13 cellular contexts compared by ENCODE assay signal in the genomic region with DNA sequence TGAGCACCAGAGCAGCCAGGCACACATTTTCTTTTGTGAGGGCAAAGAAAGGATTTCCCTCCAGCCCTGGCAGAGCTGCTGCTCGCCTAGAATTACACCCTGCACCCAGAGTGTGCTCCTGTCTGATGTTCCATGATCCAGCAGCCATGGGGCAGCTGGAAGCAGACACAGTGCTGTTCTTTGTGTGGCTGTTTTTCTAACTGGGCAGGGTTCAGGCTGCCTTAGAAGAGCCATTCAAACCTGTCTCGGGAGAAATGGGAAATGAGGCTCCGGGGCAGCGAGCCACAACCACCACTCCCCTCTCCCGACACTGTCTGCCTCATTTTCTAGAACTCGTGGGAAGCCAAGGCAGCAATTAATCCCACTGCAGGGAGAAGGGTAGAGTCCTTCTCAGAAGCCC. TPM values are rescaled to one million over a fixed set of nuclear protein-coding genes. Genes with fewer than 3 reads are reported as not detected.
A peak's percentile ranks its signal among the peaks of the same experiment; 100 is the strongest.
DNase-seq lines count a peak whose midpoint lies in the region; ATAC-seq, FAIRE-seq and TF ChIP-seq lines count a peak whose summit lies in the region.
"Had no signal": no experiment of that assay in that cellular context is flagged by ENCODE, and none has a peak within 500 bp of the region (broad histone marks: within the 10 kb centered on the region; RNA-seq: fewer than 3 reads in every experiment).

No MANE protein-coding gene starts in this region.

- no peaks in the 10 kb centered on the region for H3K9me3 ChIP-seq in neural progenitor cell (ENCODE audit: low read depth)

- H3K4me1 ChIP-seq in neural progenitor cell = peaks cover 12% of the 10 kb centered on the region

- no peaks in the 10 kb centered on the region for H3K27me3 Mint-ChIP-seq in stimulated activated naive CD8-positive, alpha-beta T cell treated with anti-CD3 and anti-CD28 coated beads, Interleukin-15, Interleukin-2, amounts not matched to agents 100 ng/mL and 50 ng/mL, for 24 hours
- no peaks in the 10 kb centered on the region for H3K27me3 Mint-ChIP-seq in neural progenitor cell (ENCODE audit: insufficient read depth, low read depth)
- no peaks in the 10 kb centered on the region for H3K27me3 Mint-ChIP-seq in stimulated activated naive CD8-positive, alpha-beta T cell treated with anti-CD3 and anti-CD28 coated beads, Interleukin-15, amount 100 ng/mL, for 72 hours

- H3F3A ChIP-seq in neural progenitor cell (ENCODE audit: low read depth) = no peaks in the 10 kb centered on the region

- TF ChIP-seq CTCF in neural progenitor cell (IDR thresholded peaks at IDR 0.05) = no peak

- peaks cover 54% of the 10 kb centered on the region for H3K36me3 Mint-ChIP-seq in stimulated activated naive CD8-positive, alpha-beta T cell treated with anti-CD3 and anti-CD28 coated beads, Interleukin-15, Interleukin-2, amounts not matched to agents 100 ng/mL and 50 ng/mL, for 24 hours (ENCODE audit: low read depth)
- H3K36me3 Mint-ChIP-seq in neural progenitor cell = peaks cover 19% of the 10 kb centered on the region

- H4K20me1 ChIP-seq in neural progenitor cell (ENCODE audit: low read depth) = no peaks in the 10 kb centered on the region

- H3K4me2 ChIP-seq in neural progenitor cell = no peak overlapping the region

- no peaks in the 10 kb centered on the region for H3K27me3 ChIP-seq in neural progenitor cell

- no peaks in the 10 kb centered on the region for H3K9me3 Mint-ChIP-seq in stimulated activated naive CD8-positive, alpha-beta T cell treated with anti-CD3 and anti-CD28 coated beads, Interleukin-15, Interleukin-2, amounts not matched to agents 100 ng/mL and 50 ng/mL, for 24 hours
- peaks cover 15% of the 10 kb centered on the region for H3K9me3 Mint-ChIP-seq in neural progenitor cell
- peaks cover 0 to 8% of the 10 kb centered on the region in 2 donors for H3K9me3 Mint-ChIP-seq in stimulated activated naive CD8-positive, alpha-beta T cell treated with anti-CD3 and anti-CD28 coated beads, Interleukin-15, amount 100 ng/mL, for 72 hours

- no peak overlapping the region for H3K4me3 ChIP-seq in neural progenitor cell
- H3K4me3 ChIP-seq: SK-N-MC had no signal

- H3K79me2 ChIP-seq in neural progenitor cell (ENCODE audit: low read depth) = peaks cover 37% of the 10 kb centered on the region

- H3K36me3 ChIP-seq in neural progenitor cell = no peaks in the 10 kb centered on the region

- no peak for FAIRE-seq in frontal cortex (lab: Jason Lieb, UNC)
- FAIRE-seq: endothelial cell of umbilical vein, GM12891 had no signal

- H3K9ac ChIP-seq in neural progenitor cell = no peak overlapping the region

- CTCF ChIA-PET in HEK293T (lab: Yijun Ruan, JAX) = no interaction called here

- H3K4me3 Mint-ChIP-seq in stimulated activated naive CD8-positive, alpha-beta T cell treated with anti-CD3 and anti-CD28 coated beads, Interleukin-15, Interleukin-2, amounts not matched to agents 100 ng/mL and 50 ng/mL, for 24 hours = no peak overlapping the region
- H3K4me3 Mint-ChIP-seq in neural progenitor cell = no peak overlapping the region
- no peak overlapping the region for H3K4me3 Mint-ChIP-seq in stimulated activated naive CD8-positive, alpha-beta T cell treated with anti-CD3 and anti-CD28 coated beads, Interleukin-15, amount 100 ng/mL, for 72 hours

- no peak overlapping the region for H2AFZ ChIP-seq in neural progenitor cell (replicated peaks)

- no peak for ATAC-seq in stimulated activated naive CD8-positive, alpha-beta T cell treated with anti-CD3 and anti-CD28 coated beads, Interleukin-15, Interleukin-2, amounts not matched to agents 100 U/mL and 50 U/mL, for 24 hours
- no peak for ATAC-seq in stimulated activated naive CD8-positive, alpha-beta T cell treated with anti-CD3 and anti-CD28 coated beads, Interleukin-15, amount 100 ng/mL, for 72 hours

- H3K27ac ChIP-seq in neural progenitor cell = peak overlapping the region; percentile 20
- H3K27ac ChIP-seq: SK-N-MC had no signal

- peak overlapping the region; percentile 28 for H3K27ac Mint-ChIP-seq in stimulated activated naive CD8-positive, alpha-beta T cell treated with anti-CD3 and anti-CD28 coated beads, Interleukin-15, Interleukin-2, amounts not matched to agents 100 ng/mL and 50 ng/mL, for 24 hours
- H3K27ac Mint-ChIP-seq in neural progenitor cell = no peak overlapping the region
- peak overlapping the region in 1 of 2 donors; percentile 19 for H3K27ac Mint-ChIP-seq in stimulated activated naive CD8-positive, alpha-beta T cell treated with anti-CD3 and anti-CD28 coated beads, Interleukin-15, amount 100 ng/mL, for 72 hours

- no peak for DNase-seq in stimulated activated naive CD8-positive, alpha-beta T cell treated with anti-CD3 and anti-CD28 coated beads, Interleukin-15, Interleukin-2, amounts not matched to agents 100 U/mL and 50 U/mL, for 24 hours
- DNase-seq in frontal cortex (ENCODE audit: low spot score in 2 of 2) = peak; percentile 36 to 41
- no peak for DNase-seq in neural progenitor cell (ENCODE audit: low spot score)
- DNase-seq in 8988T = no peak
- DNase-seq in NCI-H2029 (lab: John Stamatoyannopoulos, UW) = no peak
- no peak for DNase-seq in HEK293T (ENCODE audit: extremely low spot score)
- no peak for DNase-seq in stimulated activated naive CD8-positive, alpha-beta T cell treated with anti-CD3 and anti-CD28 coated beads, Interleukin-15, amount 100 ng/mL, for 72 hours
- DNase-seq: activated T-cell treated with anti-CD3 and anti-CD28 coated beads, Interleukin-2, amount 50 U/mL, for 48 hours; NCI-H1930 had no signal

- POLR2A ChIA-PET in HEK293T (lab: Yijun Ruan, JAX) = no interaction called here

- peaks cover 66% of the 10 kb centered on the region for H3K4me1 Mint-ChIP-seq in stimulated activated naive CD8-positive, alpha-beta T cell treated with anti-CD3 and anti-CD28 coated beads, Interleukin-15, Interleukin-2, amounts not matched to agents 100 ng/mL and 50 ng/mL, for 24 hours (ENCODE audit: low read depth)
- H3K4me1 Mint-ChIP-seq in neural progenitor cell = peaks cover 14% of the 10 kb centered on the region
- H3K4me1 Mint-ChIP-seq in stimulated activated naive CD8-positive, alpha-beta T cell treated with anti-CD3 and anti-CD28 coated beads, Interleukin-15, amount 100 ng/mL, for 72 hours = peaks cover 81% of the 10 kb centered on the region

TF ChIP-seq in HEK293T, 16 proteins besides CTCF, POLR2A, EP300 and RAD21:
- TF ChIP-seq BHLHE40 (IDR thresholded peaks at IDR 0.05; ENCODE audit: borderline replicate concordance) = no peak
- no peak for TF ChIP-seq HDGF (IDR thresholded peaks at IDR 0.05; ENCODE audit: borderline replicate concordance)
- no peak for TF ChIP-seq ZNF384 (IDR thresholded peaks at IDR 0.05)
- TF ChIP-seq ELF4 (IDR thresholded peaks at IDR 0.05) = no peak
- TF ChIP-seq SP1 (IDR thresholded peaks at IDR 0.05) = no peak
- no peak for TF ChIP-seq ARNT (IDR thresholded peaks at IDR 0.05)
- TF ChIP-seq SUZ12 (IDR thresholded peaks at IDR 0.05) = no peak
- TF ChIP-seq NFRKB (IDR thresholded peaks at IDR 0.05) = no peak
- TF ChIP-seq LEF1 (IDR thresholded peaks at IDR 0.05; ENCODE audit: borderline replicate concordance) = no peak
- no peak for TF ChIP-seq FOXK2 (IDR thresholded peaks at IDR 0.05)
- no peak for TF ChIP-seq L3MBTL2 (conservative IDR thresholded peaks at IDR 0.05)
- no peak for TF ChIP-seq FOXM1 (IDR thresholded peaks at IDR 0.05; ENCODE audit: borderline replicate concordance)
- no peak for TF ChIP-seq CTBP1 (IDR thresholded peaks at IDR 0.05; ENCODE audit: borderline replicate concordance)
- no peak for TF ChIP-seq FOXA1 (IDR thresholded peaks at IDR 0.05)
- TF ChIP-seq TARDBP (IDR thresholded peaks at IDR 0.05) = no peak
- TF ChIP-seq, protein P1, sequence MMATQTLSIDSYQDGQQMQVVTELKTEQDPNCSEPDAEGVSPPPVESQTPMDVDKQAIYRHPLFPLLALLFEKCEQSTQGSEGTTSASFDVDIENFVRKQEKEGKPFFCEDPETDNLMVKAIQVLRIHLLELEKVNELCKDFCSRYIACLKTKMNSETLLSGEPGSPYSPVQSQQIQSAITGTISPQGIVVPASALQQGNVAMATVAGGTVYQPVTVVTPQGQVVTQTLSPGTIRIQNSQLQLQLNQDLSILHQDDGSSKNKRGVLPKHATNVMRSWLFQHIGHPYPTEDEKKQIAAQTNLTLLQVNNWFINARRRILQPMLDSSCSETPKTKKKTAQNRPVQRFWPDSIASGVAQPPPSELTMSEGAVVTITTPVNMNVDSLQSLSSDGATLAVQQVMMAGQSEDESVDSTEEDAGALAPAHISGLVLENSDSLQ (IDR thresholded peaks at IDR 0.05) = no peak

RNA-seq across cellular contexts. Expression of gene LITAF, which starts 28.9 kb away (rescaled TPM):
- total RNA-seq in frontal cortex (8.2 TPM), neural progenitor cell (ENCODE audit: low replicate concordance) (42.5 and 50.0 TPM in 2 replicates)

Comparison
In these comparisons a context has a peak if more than half of its experiments do, and no peak if none do; other contexts are left out.
1. DNase-seq: peak in frontal cortex (2 of 2); none in stimulated activated naive CD8-positive, alpha-beta T cell treated with anti-CD3 and anti-CD28 coated beads, Interleukin-15, Interleukin-2, amounts not matched to agents 100 U/mL and 50 U/mL, for 24 hours (single experiment), neural progenitor cell (single experiment), 8988T (single experiment), NCI-H2029 (single experiment), HEK293T (single experiment) and stimulated activated naive CD8-positive, alpha-beta T cell treated with anti-CD3 and anti-CD28 coated beads, Interleukin-15, amount 100 ng/mL, for 72 hours (0 of 2).